1 cellular context compared by ENCODE assay signal in the genomic region with DNA sequence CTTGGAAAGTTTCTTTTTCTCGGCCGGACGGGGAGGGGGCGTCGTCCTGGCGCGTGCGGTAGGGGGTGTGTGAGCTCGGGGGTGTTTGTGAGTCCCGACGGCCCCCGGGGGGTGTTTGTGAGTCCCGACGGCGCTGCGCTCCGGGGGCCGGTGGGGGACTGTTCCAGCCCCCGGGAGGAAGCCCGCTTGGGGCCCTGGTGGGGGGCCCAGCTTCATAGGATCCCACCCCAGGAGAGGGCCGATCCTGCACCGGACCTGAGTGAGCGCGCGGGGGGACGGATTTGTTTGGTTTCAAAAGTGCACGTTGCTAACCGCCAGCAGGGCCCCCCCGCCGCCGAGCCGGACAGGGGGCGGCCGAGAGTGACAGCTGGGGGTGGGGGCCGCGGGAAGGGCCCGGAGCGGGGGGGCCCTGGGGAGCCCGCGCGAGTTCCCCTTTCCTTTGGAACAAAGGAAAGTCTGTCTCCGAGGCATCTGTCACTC.
TF ChIP-seq lines count a peak whose summit lies in the region.

No MANE protein-coding gene starts in this region.

TF ChIP-seq in HepG2, 621 proteins besides CTCF, POLR2A, EP300 and RAD21 (continued from another document and continues in another):
- TF ChIP-seq, protein P1, sequence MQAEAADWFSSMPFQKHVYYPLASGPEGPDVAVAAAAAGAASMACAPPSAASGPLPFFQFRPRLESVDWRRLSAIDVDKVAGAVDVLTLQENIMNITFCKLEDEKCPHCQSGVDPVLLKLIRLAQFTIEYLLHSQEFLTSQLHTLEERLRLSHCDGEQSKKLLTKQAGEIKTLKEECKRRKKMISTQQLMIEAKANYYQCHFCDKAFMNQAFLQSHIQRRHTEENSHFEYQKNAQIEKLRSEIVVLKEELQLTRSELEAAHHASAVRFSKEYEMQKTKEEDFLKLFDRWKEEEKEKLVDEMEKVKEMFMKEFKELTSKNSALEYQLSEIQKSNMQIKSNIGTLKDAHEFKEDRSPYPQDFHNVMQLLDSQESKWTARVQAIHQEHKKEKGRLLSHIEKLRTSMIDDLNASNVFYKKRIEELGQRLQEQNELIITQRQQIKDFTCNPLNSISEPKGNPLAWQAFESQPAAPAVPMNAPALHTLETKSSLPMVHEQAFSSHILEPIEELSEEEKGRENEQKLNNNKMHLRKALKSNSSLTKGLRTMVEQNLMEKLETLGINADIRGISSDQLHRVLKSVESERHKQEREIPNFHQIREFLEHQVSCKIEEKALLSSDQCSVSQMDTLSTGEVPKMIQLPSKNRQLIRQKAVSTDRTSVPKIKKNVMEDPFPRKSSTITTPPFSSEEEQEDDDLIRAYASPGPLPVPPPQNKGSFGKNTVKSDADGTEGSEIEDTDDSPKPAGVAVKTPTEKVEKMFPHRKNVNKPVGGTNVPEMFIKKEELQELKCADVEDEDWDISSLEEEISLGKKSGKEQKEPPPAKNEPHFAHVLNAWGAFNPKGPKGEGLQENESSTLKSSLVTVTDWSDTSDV (CRISPR knock-in tag; IDR thresholded peaks at IDR 0.05) = peak; percentile 74; the same call in 1 of the 2 replicates
- TF ChIP-seq, protein P2, sequence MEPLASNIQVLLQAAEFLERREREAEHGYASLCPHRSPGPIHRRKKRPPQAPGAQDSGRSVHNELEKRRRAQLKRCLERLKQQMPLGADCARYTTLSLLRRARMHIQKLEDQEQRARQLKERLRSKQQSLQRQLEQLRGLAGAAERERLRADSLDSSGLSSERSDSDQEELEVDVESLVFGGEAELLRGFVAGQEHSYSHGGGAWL (CRISPR knock-in tag; IDR thresholded peaks at IDR 0.05) = peak; percentile 70
- TF ChIP-seq, protein P3, sequence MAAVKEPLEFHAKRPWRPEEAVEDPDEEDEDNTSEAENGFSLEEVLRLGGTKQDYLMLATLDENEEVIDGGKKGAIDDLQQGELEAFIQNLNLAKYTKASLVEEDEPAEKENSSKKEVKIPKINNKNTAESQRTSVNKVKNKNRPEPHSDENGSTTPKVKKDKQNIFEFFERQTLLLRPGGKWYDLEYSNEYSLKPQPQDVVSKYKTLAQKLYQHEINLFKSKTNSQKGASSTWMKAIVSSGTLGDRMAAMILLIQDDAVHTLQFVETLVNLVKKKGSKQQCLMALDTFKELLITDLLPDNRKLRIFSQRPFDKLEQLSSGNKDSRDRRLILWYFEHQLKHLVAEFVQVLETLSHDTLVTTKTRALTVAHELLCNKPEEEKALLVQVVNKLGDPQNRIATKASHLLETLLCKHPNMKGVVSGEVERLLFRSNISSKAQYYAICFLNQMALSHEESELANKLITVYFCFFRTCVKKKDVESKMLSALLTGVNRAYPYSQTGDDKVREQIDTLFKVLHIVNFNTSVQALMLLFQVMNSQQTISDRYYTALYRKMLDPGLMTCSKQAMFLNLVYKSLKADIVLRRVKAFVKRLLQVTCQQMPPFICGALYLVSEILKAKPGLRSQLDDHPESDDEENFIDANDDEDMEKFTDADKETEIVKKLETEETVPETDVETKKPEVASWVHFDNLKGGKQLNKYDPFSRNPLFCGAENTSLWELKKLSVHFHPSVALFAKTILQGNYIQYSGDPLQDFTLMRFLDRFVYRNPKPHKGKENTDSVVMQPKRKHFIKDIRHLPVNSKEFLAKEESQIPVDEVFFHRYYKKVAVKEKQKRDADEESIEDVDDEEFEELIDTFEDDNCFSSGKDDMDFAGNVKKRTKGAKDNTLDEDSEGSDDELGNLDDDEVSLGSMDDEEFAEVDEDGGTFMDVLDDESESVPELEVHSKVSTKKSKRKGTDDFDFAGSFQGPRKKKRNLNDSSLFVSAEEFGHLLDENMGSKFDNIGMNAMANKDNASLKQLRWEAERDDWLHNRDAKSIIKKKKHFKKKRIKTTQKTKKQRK (IDR thresholded peaks at IDR 0.05; ENCODE audit: low read length) = no peak
- peak; percentile 39; the same call in 1 of the 2 replicates for TF ChIP-seq ETV5 (CRISPR knock-in tag; IDR thresholded peaks at IDR 0.05; ENCODE audit: borderline replicate concordance)
- no peak for TF ChIP-seq ZNF878 (CRISPR knock-in tag; IDR thresholded peaks at IDR 0.05)
- peak; percentile 43 for TF ChIP-seq HNRNPK (IDR thresholded peaks at IDR 0.05; ENCODE audit: low read depth, low read length, poor library complexity, severe bottlenecking)
- TF ChIP-seq, protein P4, sequence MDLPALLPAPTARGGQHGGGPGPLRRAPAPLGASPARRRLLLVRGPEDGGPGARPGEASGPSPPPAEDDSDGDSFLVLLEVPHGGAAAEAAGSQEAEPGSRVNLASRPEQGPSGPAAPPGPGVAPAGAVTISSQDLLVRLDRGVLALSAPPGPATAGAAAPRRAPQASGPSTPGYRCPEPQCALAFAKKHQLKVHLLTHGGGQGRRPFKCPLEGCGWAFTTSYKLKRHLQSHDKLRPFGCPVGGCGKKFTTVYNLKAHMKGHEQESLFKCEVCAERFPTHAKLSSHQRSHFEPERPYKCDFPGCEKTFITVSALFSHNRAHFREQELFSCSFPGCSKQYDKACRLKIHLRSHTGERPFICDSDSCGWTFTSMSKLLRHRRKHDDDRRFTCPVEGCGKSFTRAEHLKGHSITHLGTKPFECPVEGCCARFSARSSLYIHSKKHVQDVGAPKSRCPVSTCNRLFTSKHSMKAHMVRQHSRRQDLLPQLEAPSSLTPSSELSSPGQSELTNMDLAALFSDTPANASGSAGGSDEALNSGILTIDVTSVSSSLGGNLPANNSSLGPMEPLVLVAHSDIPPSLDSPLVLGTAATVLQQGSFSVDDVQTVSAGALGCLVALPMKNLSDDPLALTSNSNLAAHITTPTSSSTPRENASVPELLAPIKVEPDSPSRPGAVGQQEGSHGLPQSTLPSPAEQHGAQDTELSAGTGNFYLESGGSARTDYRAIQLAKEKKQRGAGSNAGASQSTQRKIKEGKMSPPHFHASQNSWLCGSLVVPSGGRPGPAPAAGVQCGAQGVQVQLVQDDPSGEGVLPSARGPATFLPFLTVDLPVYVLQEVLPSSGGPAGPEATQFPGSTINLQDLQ (CRISPR knock-in tag; IDR thresholded peaks at IDR 0.05) = no peak
- TF ChIP-seq JUND (CRISPR knock-in tag; IDR thresholded peaks at IDR 0.05) = 0 out of 2 replicates have a peak, but pooled peaks have one; percentile 16
- 0 out of 2 replicates have a peak, but pooled peaks have one; percentile 52 for TF ChIP-seq ZSCAN12 (CRISPR knock-in tag; IDR thresholded peaks at IDR 0.05)
- TF ChIP-seq ZNF605 (CRISPR knock-in tag; IDR thresholded peaks at IDR 0.05) = no peak
- TF ChIP-seq, protein P5, sequence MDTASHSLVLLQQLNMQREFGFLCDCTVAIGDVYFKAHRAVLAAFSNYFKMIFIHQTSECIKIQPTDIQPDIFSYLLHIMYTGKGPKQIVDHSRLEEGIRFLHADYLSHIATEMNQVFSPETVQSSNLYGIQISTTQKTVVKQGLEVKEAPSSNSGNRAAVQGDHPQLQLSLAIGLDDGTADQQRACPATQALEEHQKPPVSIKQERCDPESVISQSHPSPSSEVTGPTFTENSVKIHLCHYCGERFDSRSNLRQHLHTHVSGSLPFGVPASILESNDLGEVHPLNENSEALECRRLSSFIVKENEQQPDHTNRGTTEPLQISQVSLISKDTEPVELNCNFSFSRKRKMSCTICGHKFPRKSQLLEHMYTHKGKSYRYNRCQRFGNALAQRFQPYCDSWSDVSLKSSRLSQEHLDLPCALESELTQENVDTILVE (CRISPR knock-in tag; IDR thresholded peaks at IDR 0.05) = 0 out of 2 replicates have a peak, but pooled peaks have one; percentile 16
- 0 out of 2 replicates have a peak, but pooled peaks have one; percentile 64 for TF ChIP-seq AHR (CRISPR knock-in tag; IDR thresholded peaks at IDR 0.05)
- 0 out of 2 replicates have a peak, but pooled peaks have one; percentile 32 for TF ChIP-seq NAIF1 (CRISPR knock-in tag; IDR thresholded peaks at IDR 0.05; ENCODE audit: borderline replicate concordance)
- TF ChIP-seq HMG20A (CRISPR knock-in tag; IDR thresholded peaks at IDR 0.05; ENCODE audit: borderline replicate concordance) = no peak
- TF ChIP-seq ZFYVE20 (CRISPR knock-in tag; IDR thresholded peaks at IDR 0.05; ENCODE audit: borderline replicate concordance, low read depth) = no peak
- TF ChIP-seq, protein P6, sequence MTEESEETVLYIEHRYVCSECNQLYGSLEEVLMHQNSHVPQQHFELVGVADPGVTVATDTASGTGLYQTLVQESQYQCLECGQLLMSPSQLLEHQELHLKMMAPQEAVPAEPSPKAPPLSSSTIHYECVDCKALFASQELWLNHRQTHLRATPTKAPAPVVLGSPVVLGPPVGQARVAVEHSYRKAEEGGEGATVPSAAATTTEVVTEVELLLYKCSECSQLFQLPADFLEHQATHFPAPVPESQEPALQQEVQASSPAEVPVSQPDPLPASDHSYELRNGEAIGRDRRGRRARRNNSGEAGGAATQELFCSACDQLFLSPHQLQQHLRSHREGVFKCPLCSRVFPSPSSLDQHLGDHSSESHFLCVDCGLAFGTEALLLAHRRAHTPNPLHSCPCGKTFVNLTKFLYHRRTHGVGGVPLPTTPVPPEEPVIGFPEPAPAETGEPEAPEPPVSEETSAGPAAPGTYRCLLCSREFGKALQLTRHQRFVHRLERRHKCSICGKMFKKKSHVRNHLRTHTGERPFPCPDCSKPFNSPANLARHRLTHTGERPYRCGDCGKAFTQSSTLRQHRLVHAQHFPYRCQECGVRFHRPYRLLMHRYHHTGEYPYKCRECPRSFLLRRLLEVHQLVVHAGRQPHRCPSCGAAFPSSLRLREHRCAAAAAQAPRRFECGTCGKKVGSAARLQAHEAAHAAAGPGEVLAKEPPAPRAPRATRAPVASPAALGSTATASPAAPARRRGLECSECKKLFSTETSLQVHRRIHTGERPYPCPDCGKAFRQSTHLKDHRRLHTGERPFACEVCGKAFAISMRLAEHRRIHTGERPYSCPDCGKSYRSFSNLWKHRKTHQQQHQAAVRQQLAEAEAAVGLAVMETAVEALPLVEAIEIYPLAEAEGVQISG (CRISPR knock-in tag; IDR thresholded peaks at IDR 0.05) = peak; percentile 3; the same call in 1 of the 2 replicates
- TF ChIP-seq, protein P7, sequence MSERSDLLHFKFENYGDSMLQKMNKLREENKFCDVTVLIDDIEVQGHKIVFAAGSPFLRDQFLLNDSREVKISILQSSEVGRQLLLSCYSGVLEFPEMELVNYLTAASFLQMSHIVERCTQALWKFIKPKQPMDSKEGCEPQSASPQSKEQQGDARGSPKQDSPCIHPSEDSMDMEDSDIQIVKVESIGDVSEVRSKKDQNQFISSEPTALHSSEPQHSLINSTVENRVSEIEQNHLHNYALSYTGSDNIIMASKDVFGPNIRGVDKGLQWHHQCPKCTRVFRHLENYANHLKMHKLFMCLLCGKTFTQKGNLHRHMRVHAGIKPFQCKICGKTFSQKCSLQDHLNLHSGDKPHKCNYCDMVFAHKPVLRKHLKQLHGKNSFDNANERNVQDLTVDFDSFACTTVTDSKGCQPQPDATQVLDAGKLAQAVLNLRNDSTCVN (CRISPR knock-in tag; IDR thresholded peaks at IDR 0.05; ENCODE audit: borderline replicate concordance) = peak; percentile 62; the same call in 1 of the 2 replicates
- TF ChIP-seq KMT2B (CRISPR knock-in tag; IDR thresholded peaks at IDR 0.05) = 0 out of 2 replicates have a peak, but pooled peaks have one; percentile 1
- TF ChIP-seq, protein P8, sequence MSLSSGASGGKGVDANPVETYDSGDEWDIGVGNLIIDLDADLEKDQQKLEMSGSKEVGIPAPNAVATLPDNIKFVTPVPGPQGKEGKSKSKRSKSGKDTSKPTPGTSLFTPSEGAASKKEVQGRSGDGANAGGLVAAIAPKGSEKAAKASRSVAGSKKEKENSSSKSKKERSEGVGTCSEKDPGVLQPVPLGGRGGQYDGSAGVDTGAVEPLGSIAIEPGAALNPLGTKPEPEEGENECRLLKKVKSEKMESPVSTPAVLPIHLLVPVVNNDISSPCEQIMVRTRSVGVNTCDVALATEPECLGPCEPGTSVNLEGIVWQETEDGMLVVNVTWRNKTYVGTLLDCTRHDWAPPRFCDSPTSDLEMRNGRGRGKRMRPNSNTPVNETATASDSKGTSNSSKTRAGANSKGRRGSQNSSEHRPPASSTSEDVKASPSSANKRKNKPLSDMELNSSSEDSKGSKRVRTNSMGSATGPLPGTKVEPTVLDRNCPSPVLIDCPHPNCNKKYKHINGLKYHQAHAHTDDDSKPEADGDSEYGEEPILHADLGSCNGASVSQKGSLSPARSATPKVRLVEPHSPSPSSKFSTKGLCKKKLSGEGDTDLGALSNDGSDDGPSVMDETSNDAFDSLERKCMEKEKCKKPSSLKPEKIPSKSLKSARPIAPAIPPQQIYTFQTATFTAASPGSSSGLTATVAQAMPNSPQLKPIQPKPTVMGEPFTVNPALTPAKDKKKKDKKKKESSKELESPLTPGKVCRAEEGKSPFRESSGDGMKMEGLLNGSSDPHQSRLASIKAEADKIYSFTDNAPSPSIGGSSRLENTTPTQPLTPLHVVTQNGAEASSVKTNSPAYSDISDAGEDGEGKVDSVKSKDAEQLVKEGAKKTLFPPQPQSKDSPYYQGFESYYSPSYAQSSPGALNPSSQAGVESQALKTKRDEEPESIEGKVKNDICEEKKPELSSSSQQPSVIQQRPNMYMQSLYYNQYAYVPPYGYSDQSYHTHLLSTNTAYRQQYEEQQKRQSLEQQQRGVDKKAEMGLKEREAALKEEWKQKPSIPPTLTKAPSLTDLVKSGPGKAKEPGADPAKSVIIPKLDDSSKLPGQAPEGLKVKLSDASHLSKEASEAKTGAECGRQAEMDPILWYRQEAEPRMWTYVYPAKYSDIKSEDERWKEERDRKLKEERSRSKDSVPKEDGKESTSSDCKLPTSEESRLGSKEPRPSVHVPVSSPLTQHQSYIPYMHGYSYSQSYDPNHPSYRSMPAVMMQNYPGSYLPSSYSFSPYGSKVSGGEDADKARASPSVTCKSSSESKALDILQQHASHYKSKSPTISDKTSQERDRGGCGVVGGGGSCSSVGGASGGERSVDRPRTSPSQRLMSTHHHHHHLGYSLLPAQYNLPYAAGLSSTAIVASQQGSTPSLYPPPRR (CRISPR knock-in tag; IDR thresholded peaks at IDR 0.05; ENCODE audit: borderline replicate concordance) = peak; percentile 36
- peak; percentile 83; the same call in 1 of the 2 replicates for TF ChIP-seq ZC3H4 (CRISPR knock-in tag; IDR thresholded peaks at IDR 0.05; ENCODE audit: borderline replicate concordance)
- TF ChIP-seq FOSL2 (CRISPR knock-in tag; IDR thresholded peaks at IDR 0.05) = 0 out of 2 replicates have a peak, but pooled peaks have one; percentile 6
- TF ChIP-seq, protein P9, sequence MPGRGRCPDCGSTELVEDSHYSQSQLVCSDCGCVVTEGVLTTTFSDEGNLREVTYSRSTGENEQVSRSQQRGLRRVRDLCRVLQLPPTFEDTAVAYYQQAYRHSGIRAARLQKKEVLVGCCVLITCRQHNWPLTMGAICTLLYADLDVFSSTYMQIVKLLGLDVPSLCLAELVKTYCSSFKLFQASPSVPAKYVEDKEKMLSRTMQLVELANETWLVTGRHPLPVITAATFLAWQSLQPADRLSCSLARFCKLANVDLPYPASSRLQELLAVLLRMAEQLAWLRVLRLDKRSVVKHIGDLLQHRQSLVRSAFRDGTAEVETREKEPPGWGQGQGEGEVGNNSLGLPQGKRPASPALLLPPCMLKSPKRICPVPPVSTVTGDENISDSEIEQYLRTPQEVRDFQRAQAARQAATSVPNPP (CRISPR knock-in tag; IDR thresholded peaks at IDR 0.05) = no peak
- TF ChIP-seq MED13 (CRISPR knock-in tag; IDR thresholded peaks at IDR 0.05) = peak; percentile 71; the same call in 1 of the 2 replicates
